ENCODE assay signal across 36 cellular contexts in the genomic region with DNA sequence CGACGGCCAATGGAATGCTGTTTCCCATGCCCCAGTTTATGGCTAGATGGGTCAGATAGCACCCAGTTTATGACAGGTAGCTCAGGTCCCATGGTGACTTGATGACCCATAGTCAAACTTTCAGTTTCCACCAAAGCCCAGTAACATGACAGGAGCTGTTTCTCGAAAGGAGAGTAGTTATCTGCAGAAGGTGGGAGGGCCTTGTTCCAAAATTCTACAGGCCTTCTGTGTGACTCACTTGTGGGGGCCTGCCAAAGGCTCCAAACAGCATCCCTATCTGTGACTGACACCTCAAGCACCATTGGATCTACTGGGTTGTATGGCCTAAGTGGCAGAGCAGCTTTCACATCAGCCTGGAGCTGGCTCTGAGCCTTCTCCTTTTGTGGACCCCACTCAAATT.
"Had no signal": no experiment of that assay in that cellular context is flagged by ENCODE, and none has a peak within 500 bp of the region (broad histone marks: within the 10 kb centered on the region; RNA-seq: fewer than 3 reads in every experiment).

No MANE protein-coding gene starts in this region.

- H3K27ac ChIP-seq: adrenal gland, ascending aorta, body of pancreas, brain microvascular endothelial cell, breast epithelium, cardiac muscle cell had no signal

- H3K4me1 Mint-ChIP-seq: activated naive CD4-positive, alpha-beta T cell treated with anti-CD3 and anti-CD28 coated beads, Interleukin-2, amount 10 ng/mL, durations not matched to agents 7 days and 5 days; activated naive CD4-positive, alpha-beta T cell treated with anti-CD3 and anti-CD28 coated beads, Interleukin-2, amount 50 U/mL, for 24 hours; activated naive CD8-positive, alpha-beta T cell treated with anti-CD3 and anti-CD28 coated beads for 36 hours; activated naive CD8-positive, alpha-beta T cell treated with anti-CD3 and anti-CD28 coated beads, Interleukin-2, amount 10 ng/mL, durations not matched to agents 7 days and 5 days; activated naive CD8-positive, alpha-beta T cell treated with anti-CD3 and anti-CD28 coated beads, Interleukin-2, amount 50 U/mL, for 24 hours; activated T-helper 17 cell treated with anti-CD3 and anti-CD28 coated beads, Interleukin-2, amount 50 U/mL, for 72 hours; brain; central memory CD8-positive, alpha-beta T cell had no signal

- H3K4me1 ChIP-seq: adrenal gland, ascending aorta, body of pancreas, breast epithelium had no signal

- H3K27ac Mint-ChIP-seq: activated naive CD4-positive, alpha-beta T cell treated with anti-CD3 and anti-CD28 coated beads for 36 hours; activated naive CD4-positive, alpha-beta T cell treated with anti-CD3 and anti-CD28 coated beads, Interleukin-2, amount 10 ng/mL, durations not matched to agents 7 days and 5 days; activated naive CD4-positive, alpha-beta T cell treated with anti-CD3 and anti-CD28 coated beads, Interleukin-2, amount 50 U/mL, for 24 hours; activated naive CD4-positive, alpha-beta T cell treated with anti-CD3 and anti-CD28 coated beads, Interleukin-2, amount 50 U/mL, for 72 hours; activated naive CD8-positive, alpha-beta T cell; activated naive CD8-positive, alpha-beta T cell treated with anti-CD3 and anti-CD28 coated beads for 36 hours; activated naive CD8-positive, alpha-beta T cell treated with anti-CD3 and anti-CD28 coated beads, Interleukin-2, amount 10 ng/mL, durations not matched to agents 7 days and 5 days; activated naive CD8-positive, alpha-beta T cell treated with anti-CD3 and anti-CD28 coated beads, Interleukin-2, amount 50 U/mL, for 24 hours; activated T-cell treated with anti-CD3 and anti-CD28 coated beads, Interleukin-2, amount 50 U/mL, for 72 hours; activated T-helper 1 cell treated with anti-CD3 and anti-CD28 coated beads, Interleukin-12 subunit alpha, Interleukin-12 subunit beta, Interleukin-2, Interleukin-4 antibody, amounts not matched to agents 30 ng/mL and 10 ng/mL and 1 ng/mL, durations not matched to agents 14 hours and 24 hours and 36 hours; activated T-helper 17 cell treated with anti-CD3 and anti-CD28 coated beads, Interleukin-2, amount 50 U/mL, for 72 hours; activated T-helper 2 cell treated with anti-CD3 and anti-CD28 coated beads, Interferon-gamma antibody, Interleukin-2, Interleukin-4, amounts not matched to agents 10 μg/mL and 5 μg/mL and 100 μg/mL, durations not matched to agents 14 hours and 24 hours and 36 hours; brain had no signal

- H3K4me3 ChIP-seq: adrenal gland, ascending aorta, body of pancreas, breast epithelium, cardiac muscle cell had no signal

- H3K9me3 Mint-ChIP-seq: activated naive CD4-positive, alpha-beta T cell treated with anti-CD3 and anti-CD28 coated beads for 36 hours; activated naive CD4-positive, alpha-beta T cell treated with anti-CD3 and anti-CD28 coated beads, Interleukin-2, amount 10 ng/mL, durations not matched to agents 7 days and 5 days; activated naive CD4-positive, alpha-beta T cell treated with anti-CD3 and anti-CD28 coated beads, Interleukin-2, amount 50 U/mL, for 24 hours; activated naive CD4-positive, alpha-beta T cell treated with anti-CD3 and anti-CD28 coated beads, Interleukin-2, amount 50 U/mL, for 72 hours; activated naive CD8-positive, alpha-beta T cell treated with anti-CD3 and anti-CD28 coated beads for 36 hours; activated naive CD8-positive, alpha-beta T cell treated with anti-CD3 and anti-CD28 coated beads, Interleukin-2, amount 10 ng/mL, durations not matched to agents 7 days and 5 days; activated T-cell treated with anti-CD3 and anti-CD28 coated beads, Interleukin-2, amount 50 U/mL, for 72 hours; activated T-helper 1 cell treated with anti-CD3 and anti-CD28 coated beads, Interleukin-12 subunit alpha, Interleukin-12 subunit beta, Interleukin-2, Interleukin-4 antibody, amounts not matched to agents 30 ng/mL and 10 ng/mL and 1 ng/mL, durations not matched to agents 14 hours and 24 hours and 36 hours; activated T-helper 17 cell treated with anti-CD3 and anti-CD28 coated beads, Interleukin-2, amount 50 U/mL, for 72 hours; activated T-helper 2 cell treated with anti-CD3 and anti-CD28 coated beads, Interferon-gamma antibody, Interleukin-2, Interleukin-4, amounts not matched to agents 10 μg/mL and 5 μg/mL and 100 μg/mL, durations not matched to agents 14 hours and 24 hours and 36 hours; brain; central memory CD8-positive, alpha-beta T cell had no signal

- H3K9me3 ChIP-seq: adrenal gland, ascending aorta, body of pancreas, breast epithelium had no signal

- H3K27me3 ChIP-seq: adrenal gland, ascending aorta, body of pancreas, brain microvascular endothelial cell, breast epithelium, cardiac muscle cell had no signal

- H3K36me3 Mint-ChIP-seq: activated naive CD4-positive, alpha-beta T cell treated with anti-CD3 and anti-CD28 coated beads, Interleukin-2, amount 10 ng/mL, durations not matched to agents 7 days and 5 days; activated naive CD4-positive, alpha-beta T cell treated with anti-CD3 and anti-CD28 coated beads, Interleukin-2, amount 50 U/mL, for 24 hours; activated naive CD4-positive, alpha-beta T cell treated with anti-CD3 and anti-CD28 coated beads, Interleukin-2, amount 50 U/mL, for 72 hours; activated naive CD8-positive, alpha-beta T cell; activated naive CD8-positive, alpha-beta T cell treated with anti-CD3 and anti-CD28 coated beads for 36 hours; activated naive CD8-positive, alpha-beta T cell treated with anti-CD3 and anti-CD28 coated beads, Interleukin-2, amount 10 ng/mL, durations not matched to agents 7 days and 5 days; brain had no signal

- H3K4me3 Mint-ChIP-seq: activated naive CD4-positive, alpha-beta T cell treated with anti-CD3 and anti-CD28 coated beads for 36 hours; activated naive CD4-positive, alpha-beta T cell treated with anti-CD3 and anti-CD28 coated beads, Interleukin-2, amount 10 ng/mL, durations not matched to agents 7 days and 5 days; activated naive CD4-positive, alpha-beta T cell treated with anti-CD3 and anti-CD28 coated beads, Interleukin-2, amount 50 U/mL, for 24 hours; activated naive CD8-positive, alpha-beta T cell; activated naive CD8-positive, alpha-beta T cell treated with anti-CD3 and anti-CD28 coated beads for 36 hours; activated naive CD8-positive, alpha-beta T cell treated with anti-CD3 and anti-CD28 coated beads, Interleukin-2, amount 10 ng/mL, durations not matched to agents 7 days and 5 days; activated naive CD8-positive, alpha-beta T cell treated with anti-CD3 and anti-CD28 coated beads, Interleukin-2, amount 50 U/mL, for 24 hours; activated T-cell treated with anti-CD3 and anti-CD28 coated beads, Interleukin-2, amount 50 U/mL, for 4 hours; activated T-cell treated with anti-CD3 and anti-CD28 coated beads, Interleukin-2, amount 50 U/mL, for 72 hours; activated T-helper 1 cell treated with anti-CD3 and anti-CD28 coated beads, Interleukin-12 subunit alpha, Interleukin-12 subunit beta, Interleukin-2, Interleukin-4 antibody, amounts not matched to agents 30 ng/mL and 10 ng/mL and 1 ng/mL, durations not matched to agents 14 hours and 24 hours and 36 hours; activated T-helper 17 cell treated with anti-CD3 and anti-CD28 coated beads, Interleukin-2, amount 50 U/mL, for 72 hours; brain; central memory CD8-positive, alpha-beta T cell had no signal

- DNase-seq: activated effector memory CD4-positive, alpha-beta T cell treated with anti-CD3 and anti-CD28 coated beads, Interleukin-2, amount 50 U/mL, for 16 hours; activated effector memory CD4-positive, alpha-beta T cell treated with Interleukin-2 at 50 U/mL for 16 hours; activated gamma-delta T cell; activated gamma-delta T cell treated with Interleukin-2 at 50 U/mL for 16 hours; activated naive CD4-positive, alpha-beta T cell; activated naive CD4-positive, alpha-beta T cell treated with anti-CD3 and anti-CD28 coated beads for 36 hours; activated naive CD4-positive, alpha-beta T cell treated with anti-CD3 and anti-CD28 coated beads, Interleukin-2, amount 10 ng/mL, durations not matched to agents 7 days and 5 days; activated naive CD4-positive, alpha-beta T cell treated with anti-CD3 and anti-CD28 coated beads, Interleukin-2, amount 50 U/mL, for 16 hours; activated naive CD4-positive, alpha-beta T cell treated with Interleukin-2 at 50 U/mL for 16 hours; activated naive CD8-positive, alpha-beta T cell treated with anti-CD3 and anti-CD28 coated beads for 36 hours; activated naive CD8-positive, alpha-beta T cell treated with anti-CD3 and anti-CD28 coated beads, Interleukin-2, amount 10 ng/mL, durations not matched to agents 7 days and 5 days; activated naive CD8-positive, alpha-beta T cell treated with anti-CD3 and anti-CD28 coated beads, Interleukin-2, amount 50 U/mL, for 24 hours; activated T-cell treated with anti-CD3 and anti-CD28 coated beads, Interleukin-2, amount 50 U/mL, for 4 hours; activated T-cell treated with anti-CD3 and anti-CD28 coated beads, Interleukin-2, amount 50 U/mL, for 48 hours; activated T-cell treated with anti-CD3 and anti-CD28 coated beads, Interleukin-2, amount 50 U/mL, for 72 hours; adrenal gland; amniotic stem cell; amygdala; anterior cingulate cortex; aorta; body of pancreas; brain microvascular endothelial cell; caudate nucleus; central memory CD4-positive, alpha-beta T cell; cerebellar nuclear complex had no signal

- ATAC-seq: activated naive CD4-positive, alpha-beta T cell treated with anti-CD3 and anti-CD28 coated beads, Interleukin-2, amount 50 U/mL, for 72 hours; activated naive CD8-positive, alpha-beta T cell treated with anti-CD3 and anti-CD28 coated beads, Interleukin-2, amount 50 U/mL, for 24 hours; activated T-cell treated with anti-CD3 and anti-CD28 coated beads, Interleukin-2, amount 50 U/mL, for 72 hours; activated T-helper 17 cell treated with anti-CD3 and anti-CD28 coated beads, Interleukin-2, amount 50 U/mL, for 72 hours; body of pancreas had no signal

- H3K27me3 Mint-ChIP-seq: activated naive CD4-positive, alpha-beta T cell treated with anti-CD3 and anti-CD28 coated beads, Interleukin-2, amount 10 ng/mL, durations not matched to agents 7 days and 5 days; activated naive CD4-positive, alpha-beta T cell treated with anti-CD3 and anti-CD28 coated beads, Interleukin-2, amount 50 U/mL, for 24 hours; activated naive CD8-positive, alpha-beta T cell; activated naive CD8-positive, alpha-beta T cell treated with anti-CD3 and anti-CD28 coated beads for 36 hours; activated naive CD8-positive, alpha-beta T cell treated with anti-CD3 and anti-CD28 coated beads, Interleukin-2, amount 10 ng/mL, durations not matched to agents 7 days and 5 days; activated naive CD8-positive, alpha-beta T cell treated with anti-CD3 and anti-CD28 coated beads, Interleukin-2, amount 50 U/mL, for 24 hours; activated T-helper 17 cell treated with anti-CD3 and anti-CD28 coated beads, Interleukin-2, amount 50 U/mL, for 72 hours; brain; central memory CD8-positive, alpha-beta T cell had no signal

- H3K36me3 ChIP-seq: adrenal gland, ascending aorta, brain microvascular endothelial cell, breast epithelium, cardiac muscle cell had no signal
